ENCODE assay signal across 29 cellular contexts in the genomic region with DNA sequence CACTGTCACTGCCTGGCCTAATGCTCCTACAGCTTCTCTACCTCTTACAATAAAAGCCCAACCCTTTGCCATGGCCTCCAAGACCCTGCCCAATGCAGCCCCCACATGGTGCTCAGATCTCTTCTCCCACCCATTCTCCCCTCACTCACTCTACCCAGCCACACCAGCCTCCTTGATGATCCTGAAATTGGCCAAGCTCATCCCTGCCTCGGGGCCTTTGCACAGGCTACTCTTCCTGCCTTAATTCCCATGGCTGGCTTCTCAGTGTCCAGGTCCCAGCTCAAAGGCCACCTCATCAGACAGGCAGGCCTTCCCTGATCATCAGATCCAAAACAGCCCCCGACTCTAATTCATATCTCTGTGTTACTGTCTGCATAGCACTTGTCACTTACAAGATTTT. TPM values are rescaled to one million over a fixed set of nuclear protein-coding genes. Genes with fewer than 3 reads are reported as not detected.
DNase-seq lines count a peak whose midpoint lies in the region; ATAC-seq, FAIRE-seq and TF ChIP-seq lines count a peak whose summit lies in the region.
"Had no signal": no experiment of that assay in that cellular context is flagged by ENCODE, and none has a peak within 500 bp of the region (broad histone marks: within the 10 kb centered on the region; RNA-seq: fewer than 3 reads in every experiment).

No MANE protein-coding gene starts in this region.

- H3K9me3 ChIP-seq in CD4-positive, alpha-beta T cell (ENCODE audit: control insufficient read depth, low read length), result no peaks in the 10 kb centered on the region
- H3K9me3 ChIP-seq: ascending aorta, psoas muscle, uterus had no signal

- FAIRE-seq in HTR-8/SVneo (lab: Jason Lieb, UNC), result peak; percentile 16

- no peak overlapping the region for H3K4me3 Mint-ChIP-seq in CD4-positive, alpha-beta T cell
- no peak overlapping the region for H3K4me3 Mint-ChIP-seq in activated naive CD8-positive, alpha-beta T cell treated with anti-CD3 and anti-CD28 coated beads, Interleukin-2, amount 50 U/mL, for 24 hours
- H3K4me3 Mint-ChIP-seq in natural killer cell treated with Interleukin-12 subunit alpha and Interleukin-12 subunit beta and Interleukin-15 and Interleukin-18, amount 100 ng/mL, for 72 hours, result peak overlapping the region; percentile 32
- H3K4me3 Mint-ChIP-seq: activated naive CD4-positive, alpha-beta T cell treated with anti-CD3 and anti-CD28 coated beads, Interleukin-2, amount 10 ng/mL, durations not matched to agents 7 days and 5 days; endodermal cell; GM23338; stimulated activated naive CD8-positive, alpha-beta T cell treated with anti-CD3 and anti-CD28 coated beads, Interleukin-15, amount 100 ng/mL, for 72 hours had no signal

- H3K4me1 Mint-ChIP-seq in CD4-positive, alpha-beta T cell (ENCODE audit: low read depth), result peaks cover 45% of the 10 kb centered on the region
- peaks cover 65% of the 10 kb centered on the region for H3K4me1 Mint-ChIP-seq in activated naive CD8-positive, alpha-beta T cell treated with anti-CD3 and anti-CD28 coated beads, Interleukin-2, amount 50 U/mL, for 24 hours
- H3K4me1 Mint-ChIP-seq in natural killer cell treated with Interleukin-12 subunit alpha and Interleukin-12 subunit beta and Interleukin-15 and Interleukin-18, amount 100 ng/mL, for 72 hours (ENCODE audit: low read depth in 2 of 2), result peaks cover 69 to 79% of the 10 kb centered on the region in 2 donors

- intact Hi-C loops in CD4-positive, alpha-beta T cell (cut with DNase I, micrococcal nuclease), result no loop called here

- no peaks in the 10 kb centered on the region for H3K27me3 Mint-ChIP-seq in CD4-positive, alpha-beta T cell
- no peaks in the 10 kb centered on the region for H3K27me3 Mint-ChIP-seq in activated naive CD8-positive, alpha-beta T cell treated with anti-CD3 and anti-CD28 coated beads, Interleukin-2, amount 50 U/mL, for 24 hours
- no peaks in the 10 kb centered on the region for H3K27me3 Mint-ChIP-seq in natural killer cell treated with Interleukin-12 subunit alpha and Interleukin-12 subunit beta and Interleukin-15 and Interleukin-18, amount 100 ng/mL, for 72 hours
- H3K27me3 Mint-ChIP-seq: stimulated activated naive CD8-positive, alpha-beta T cell treated with anti-CD3 and anti-CD28 coated beads, Interleukin-15, amount 100 ng/mL, for 72 hours had no signal

- H3K27ac Mint-ChIP-seq in CD4-positive, alpha-beta T cell, result peak overlapping the region; percentile 55
- peak overlapping the region; percentile 58 for H3K27ac Mint-ChIP-seq in activated naive CD8-positive, alpha-beta T cell treated with anti-CD3 and anti-CD28 coated beads, Interleukin-2, amount 50 U/mL, for 24 hours
- peak overlapping the region; percentile 58 to 89 for H3K27ac Mint-ChIP-seq in natural killer cell treated with Interleukin-12 subunit alpha and Interleukin-12 subunit beta and Interleukin-15 and Interleukin-18, amount 100 ng/mL, for 72 hours
- H3K27ac Mint-ChIP-seq: activated naive CD4-positive, alpha-beta T cell treated with anti-CD3 and anti-CD28 coated beads, Interleukin-2, amount 10 ng/mL, durations not matched to agents 7 days and 5 days; endodermal cell; GM23338 had no signal

- CTCF ChIA-PET in CD4-positive, alpha-beta T cell (lab: Charles Lee), result no interaction called here

- no peak for ATAC-seq in CD4-positive, alpha-beta T cell (ENCODE audit: poor library complexity)
- no peak for ATAC-seq in activated naive CD8-positive, alpha-beta T cell treated with anti-CD3 and anti-CD28 coated beads, Interleukin-2, amount 50 U/mL, for 24 hours
- no peak for ATAC-seq in natural killer cell treated with Interleukin-12 subunit alpha and Interleukin-12 subunit beta and Interleukin-15 and Interleukin-18, amount 100 ng/mL, for 72 hours
- no peak for ATAC-seq in HG03280 (IDR thresholded peaks at IDR 0.05; ENCODE audit: unreplicated experiment)
- no peak for ATAC-seq in HG02571 (IDR thresholded peaks at IDR 0.05; ENCODE audit: unreplicated experiment)
- ATAC-seq: foreskin keratinocyte; GM23338; heart right ventricle; left colon; psoas muscle; stimulated activated naive CD8-positive, alpha-beta T cell treated with anti-CD3 and anti-CD28 coated beads, Interleukin-15, amount 100 ng/mL, for 72 hours had no signal

- POLR2A ChIA-PET in CD4-positive, alpha-beta T cell (lab: Charles Lee), result no interaction called here

- no peak for DNase-seq in CD4-positive, alpha-beta T cell
- DNase-seq in HTR-8/SVneo (ENCODE audit: insufficient read length, low spot score) (no peak), HT-29 (ENCODE audit: low spot score) (no peak)
- DNase-seq in activated naive CD8-positive, alpha-beta T cell treated with anti-CD3 and anti-CD28 coated beads, Interleukin-2, amount 50 U/mL, for 24 hours, result no peak
- DNase-seq in natural killer cell treated with Interleukin-12 subunit alpha and Interleukin-12 subunit beta and Interleukin-15 and Interleukin-18, amount 100 ng/mL, for 72 hours (ENCODE audit: low spot score), result no peak
- DNase-seq: activated CD4-positive, alpha-beta T cell treated with anti-CD3 and anti-CD28 coated beads, Interleukin-2, amount 50 U/mL, for 48 hours; activated CD4-positive, CD25-positive, alpha-beta regulatory T cell; activated naive CD4-positive, alpha-beta T cell treated with anti-CD3 and anti-CD28 coated beads, Interleukin-2, amount 10 ng/mL, durations not matched to agents 7 days and 5 days; cortex of kidney; DMS153; endodermal cell; foreskin keratinocyte; heart right ventricle; left colon; mammary epithelial cell; NCI-H1092; NCI-H187 treated with DMSO at 0.1 percent for 48 hours; NCI-H526; PC-9; psoas muscle; SHP77; stimulated activated CD4-positive, alpha-beta T cell treated with anti-CD3 and anti-CD28 coated beads, Interleukin-15, amount 100 ng/mL, for 24 hours; stimulated activated naive CD8-positive, alpha-beta T cell treated with anti-CD3 and anti-CD28 coated beads, Interleukin-15, amount 100 ng/mL, for 72 hours; uterus had no signal

- no peak for TF ChIP-seq CTCF in CD4-positive, alpha-beta T cell (IDR thresholded peaks at IDR 0.05)

- H3K9me3 Mint-ChIP-seq in CD4-positive, alpha-beta T cell, result peaks cover 2% of the 10 kb centered on the region
- H3K9me3 Mint-ChIP-seq in activated naive CD8-positive, alpha-beta T cell treated with anti-CD3 and anti-CD28 coated beads, Interleukin-2, amount 50 U/mL, for 24 hours, result peaks cover 7% of the 10 kb centered on the region
- peaks cover 6% of the 10 kb centered on the region for H3K9me3 Mint-ChIP-seq in natural killer cell treated with Interleukin-12 subunit alpha and Interleukin-12 subunit beta and Interleukin-15 and Interleukin-18, amount 100 ng/mL, for 72 hours

- peaks cover 28% of the 10 kb centered on the region for H3K36me3 Mint-ChIP-seq in CD4-positive, alpha-beta T cell (ENCODE audit: low read depth)
- H3K36me3 Mint-ChIP-seq in activated naive CD8-positive, alpha-beta T cell treated with anti-CD3 and anti-CD28 coated beads, Interleukin-2, amount 50 U/mL, for 24 hours (ENCODE audit: low read depth), result peaks cover 23% of the 10 kb centered on the region
- peaks cover 20% of the 10 kb centered on the region for H3K36me3 Mint-ChIP-seq in natural killer cell treated with Interleukin-12 subunit alpha and Interleukin-12 subunit beta and Interleukin-15 and Interleukin-18, amount 100 ng/mL, for 72 hours

- no peaks in the 10 kb centered on the region for H3K27me3 ChIP-seq in CD4-positive, alpha-beta T cell (ENCODE audit: control insufficient read depth, insufficient read depth, low read length)
- H3K27me3 ChIP-seq: ascending aorta, heart right ventricle, uterus had no signal

- H3K27ac ChIP-seq in CD4-positive, alpha-beta T cell (ENCODE audit: low read depth, low read length), result no peak overlapping the region
- H3K27ac ChIP-seq: ascending aorta, esophagus muscularis mucosa, foreskin keratinocyte, heart right ventricle, PC-9, psoas muscle, uterus had no signal

RNA-seq across cellular contexts. Expression of gene PREX1, which starts 25.6 kb away (rescaled TPM):
- total RNA-seq in CD4-positive, alpha-beta T cell, result 10 to 100 TPM; 73.9 to 74.5 TPM
- 100 to 1,000 TPM; 132 to 167 TPM for total RNA-seq in natural killer cell treated with Interleukin-12 subunit alpha and Interleukin-12 subunit beta and Interleukin-15 and Interleukin-18, amount 100 ng/mL, for 72 hours
- 0.05 and 0.31 TPM in 2 replicates for total RNA-seq in HT-29 (2014; rRNA removed; shearing (Covaris generic))

Comparison
In these comparisons a context has a peak if more than half of its experiments do, and no peak if none do; other contexts are left out.
1. RNA of gene PREX1, which starts 25.6 kb away (total RNA-seq): 132 to 167 TPM in natural killer cell treated with Interleukin-12 subunit alpha and Interleukin-12 subunit beta and Interleukin-15 and Interleukin-18, amount 100 ng/mL, for 72 hours and 73.9 to 74.5 TPM in CD4-positive, alpha-beta T cell; 0.05 to 0.31 TPM in HT-29; every median in the first group is over 10 times any median in the second.
2. Peak in every context shown above with its lines, with median percentiles within 50 percentile points of each other: H3K27ac Mint-ChIP-seq.